24 cellular contexts compared by ENCODE assay signal in the genomic region with DNA sequence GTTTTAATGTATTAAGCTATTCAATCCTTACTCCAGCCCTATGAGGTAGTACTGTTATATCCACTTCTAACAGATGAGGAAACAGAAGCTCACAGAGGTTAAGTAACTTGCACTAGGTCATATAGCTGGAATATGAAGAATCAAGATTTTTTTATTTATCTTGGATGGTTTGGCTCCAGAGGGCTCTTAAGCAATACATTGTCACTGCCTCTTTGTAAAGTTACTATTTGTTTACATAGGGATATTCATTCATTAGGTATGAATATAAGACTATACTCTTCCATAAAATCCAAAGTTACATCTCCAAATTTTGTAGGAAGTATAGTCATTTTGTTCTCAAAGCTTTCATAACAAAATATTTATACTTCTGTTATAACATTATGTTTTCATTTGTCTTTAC.
A peak's percentile ranks its signal among the peaks of the same experiment; 100 is the strongest.
DNase-seq lines count a peak whose midpoint lies in the region; ATAC-seq, FAIRE-seq and TF ChIP-seq lines count a peak whose summit lies in the region.
"Had no signal": no experiment of that assay in that cellular context is flagged by ENCODE, and none has a peak within 500 bp of the region (broad histone marks: within the 10 kb centered on the region; RNA-seq: fewer than 3 reads in every experiment).

No MANE protein-coding gene starts in this region.

- H3K36me3 ChIP-seq in PC-3 (ENCODE audit: low read depth, low read length): no peaks in the 10 kb centered on the region
- H3K36me3 ChIP-seq: BE2C; BLaER1 treated with 17β-estradiol and CSF1 and Interleukin-3, amounts not matched to agents 10 nM and 100 nM; HAP-1 had no signal

- no peak overlapping the region for H2AFZ ChIP-seq in PC-3 (ENCODE audit: low read length)

- H3K9me2 ChIP-seq in PC-3 (replicated peaks; ENCODE audit: low read length): no peaks in the 10 kb centered on the region

- no peaks in the 10 kb centered on the region for H3K4me1 ChIP-seq in A549
- H3K4me1 ChIP-seq in PC-3 (ENCODE audit: insufficient read depth, low read length): 0 out of 2 replicates have a peak, but pooled peaks cover 4% of the 10 kb centered on the region
- H3K4me1 ChIP-seq: BE2C, HAP-1 had no signal

- ATAC-seq in A549: no peak
- peak; percentile 60 for ATAC-seq in PC-3
- no peak for ATAC-seq in GM19351 (IDR thresholded peaks at IDR 0.05; ENCODE audit: unreplicated experiment)
- ATAC-seq: GM12878 had no signal

- intact Hi-C loops in PC-3 (cut with micrococcal nuclease): no loop called here

- no peaks in the 10 kb centered on the region for H3K79me2 ChIP-seq in PC-3 (ENCODE audit: low read length)

- no peak for TF ChIP-seq RAD21 in A549 (conservative IDR thresholded peaks at IDR 0.05 in 1 of 2, IDR thresholded peaks at IDR 0.05 in 1 of 2)

- H3K27ac ChIP-seq in A549 (no peak overlapping the region), PC-3 (ENCODE audit: low read length) (no peak overlapping the region)
- H3K27ac ChIP-seq: BLaER1 treated with 17β-estradiol and CSF1 and Interleukin-3, amounts not matched to agents 10 nM and 100 nM had no signal

- H3F3A ChIP-seq in PC-3 (ENCODE audit: low read length, unreplicated experiment): no peaks in the 10 kb centered on the region

- H3K27me3 ChIP-seq in PC-3 (ENCODE audit: low read length): peaks cover 38% of the 10 kb centered on the region; the same call in 1 of the 2 replicates
- H3K27me3 ChIP-seq: BLaER1 treated with 17β-estradiol and CSF1 and Interleukin-3, amounts not matched to agents 10 nM and 100 nM had no signal

- POLR2A ChIA-PET in A549 (lab: Yijun Ruan, JAX): no interaction called here
- POLR2A ChIA-PET in PC-3 (lab: Charles Lee; ENCODE audit: unreplicated experiment): interaction anchor here (0.8 kb wide), 1 partner anchor 218 kb away, joined by 3 read pairs; no protein-coding TSS in a partner anchor

- H4K20me1 ChIP-seq in PC-3 (ENCODE audit: low read length): no peaks in the 10 kb centered on the region
- H4K20me1 ChIP-seq: BLaER1 treated with 17β-estradiol and CSF1 and Interleukin-3, amounts not matched to agents 10 nM and 100 nM had no signal

- H3K9me3 ChIP-seq in A549: 0 out of 3 replicates have a peak, but pooled peaks cover 10% of the 10 kb centered on the region
- H3K9me3 ChIP-seq in PC-3 (ENCODE audit: low read length): no peaks in the 10 kb centered on the region
- H3K9me3 ChIP-seq: BE2C, HAP-1 had no signal

- CTCF ChIA-PET in A549 (lab: Yijun Ruan, JAX): interaction anchor here (1.2 to 4.3 kb wide), 4 partner anchors 10 to 288 kb away, joined by 3 to 55 read pairs (median 5); no protein-coding TSS in a partner anchor
- CTCF ChIA-PET in PC-3 (lab: Charles Lee): interaction anchor here (0.7 kb wide), 1 partner anchor 12 kb away, joined by 3 read pairs; no protein-coding TSS in a partner anchor

- FAIRE-seq in A549 (lab: Jason Lieb, UNC): peak; percentile 18
- FAIRE-seq: D721Med, H54 had no signal

- TF ChIP-seq CTCF in A549 (IDR thresholded peaks at IDR 0.05): no peak
- no peak for TF ChIP-seq CTCF in PC-3 (conservative IDR thresholded peaks at IDR 0.05; ENCODE audit: low read depth, low read length)
- no peak for TF ChIP-seq CTCF in choroid plexus epithelial cell (conservative IDR thresholded peaks at IDR 0.05; ENCODE audit: low read depth, low read length)
- TF ChIP-seq CTCF in foreskin fibroblast (IDR thresholded peaks at IDR 0.05; ENCODE audit: low read depth, low read length): no peak

- H3K9ac ChIP-seq in PC-3 (ENCODE audit: low read length): no peak overlapping the region
- H3K9ac ChIP-seq: BLaER1 treated with 17β-estradiol and CSF1 and Interleukin-3, amounts not matched to agents 10 nM and 100 nM had no signal

- H3K4me2 ChIP-seq in A549: no peak overlapping the region
- no peak overlapping the region for H3K4me2 ChIP-seq in PC-3 (ENCODE audit: low read length)

- DNase-seq in A549 (ENCODE audit: low read depth in 1 of 2, low spot score in 1 of 2): no peak
- peak; percentile 41 for DNase-seq in PC-3
- peak; percentile 3 for DNase-seq in choroid plexus epithelial cell (ENCODE audit: low read depth)
- peak; percentile 20 to 52 for DNase-seq in foreskin fibroblast
- no peak for DNase-seq in activated effector memory CD4-positive, alpha-beta T cell treated with anti-CD3 and anti-CD28 coated beads, Interleukin-2, amount 50 U/mL, for 16 hours
- DNase-seq in inferior parietal cortex (ENCODE audit: extremely low spot score): no peak
- DNase-seq in stimulated activated CD4-positive, alpha-beta T cell treated with anti-CD3 and anti-CD28 coated beads, Interleukin-1b, Interleukin-23, amount 100 ng/mL, for 48 hours: no peak
- DNase-seq: ACHN; AML-193; BE2C; CD4-positive, alpha-beta T cell; CD8-positive, alpha-beta memory T cell; DMS 273 treated with DMSO at 0.1 percent for 48 hours; DMS79; EL; GDM1; GOT3; HFFc6 had no signal

- H3K4me3 ChIP-seq in A549: no peak overlapping the region
- H3K4me3 ChIP-seq in PC-3 (ENCODE audit: low read length): no peak overlapping the region
- H3K4me3 ChIP-seq in choroid plexus epithelial cell (ENCODE audit: low read depth, low read length): no peak overlapping the region
- H3K4me3 ChIP-seq in foreskin fibroblast (ENCODE audit: low read depth in 1 of 2, low read length in 2 of 2): no peak overlapping the region
- H3K4me3 ChIP-seq: BLaER1 treated with 17β-estradiol and CSF1 and Interleukin-3, amounts not matched to agents 10 nM and 100 nM; GM12878; HAP-1 had no signal

- no peak for TF ChIP-seq POLR2A in A549 (IDR thresholded peaks at IDR 0.05; ENCODE audit: low read length)

- no peak for TF ChIP-seq EP300 in A549 (IDR thresholded peaks at IDR 0.05)

- BruUV-seq in PC-3 (replicated peaks; lab: Mats Ljungman, UMichigan): no TSS peak

TF ChIP-seq in A549, 52 proteins besides CTCF, POLR2A, EP300 and RAD21:
- TF ChIP-seq, protein P1, sequence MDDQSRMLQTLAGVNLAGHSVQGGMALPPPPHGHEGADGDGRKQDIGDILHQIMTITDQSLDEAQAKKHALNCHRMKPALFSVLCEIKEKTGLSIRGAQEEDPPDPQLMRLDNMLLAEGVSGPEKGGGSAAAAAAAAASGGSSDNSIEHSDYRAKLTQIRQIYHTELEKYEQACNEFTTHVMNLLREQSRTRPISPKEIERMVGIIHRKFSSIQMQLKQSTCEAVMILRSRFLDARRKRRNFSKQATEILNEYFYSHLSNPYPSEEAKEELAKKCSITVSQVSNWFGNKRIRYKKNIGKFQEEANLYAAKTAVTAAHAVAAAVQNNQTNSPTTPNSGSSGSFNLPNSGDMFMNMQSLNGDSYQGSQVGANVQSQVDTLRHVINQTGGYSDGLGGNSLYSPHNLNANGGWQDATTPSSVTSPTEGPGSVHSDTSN (IDR thresholded peaks at IDR 0.05): no peak
- TF ChIP-seq ZNF302 (CRISPR knock-in tag; IDR thresholded peaks at IDR 0.05): no peak
- TF ChIP-seq ESRRA (IDR thresholded peaks at IDR 0.05; ENCODE audit: borderline replicate concordance, low read length): no peak
- TF ChIP-seq, protein P2, sequence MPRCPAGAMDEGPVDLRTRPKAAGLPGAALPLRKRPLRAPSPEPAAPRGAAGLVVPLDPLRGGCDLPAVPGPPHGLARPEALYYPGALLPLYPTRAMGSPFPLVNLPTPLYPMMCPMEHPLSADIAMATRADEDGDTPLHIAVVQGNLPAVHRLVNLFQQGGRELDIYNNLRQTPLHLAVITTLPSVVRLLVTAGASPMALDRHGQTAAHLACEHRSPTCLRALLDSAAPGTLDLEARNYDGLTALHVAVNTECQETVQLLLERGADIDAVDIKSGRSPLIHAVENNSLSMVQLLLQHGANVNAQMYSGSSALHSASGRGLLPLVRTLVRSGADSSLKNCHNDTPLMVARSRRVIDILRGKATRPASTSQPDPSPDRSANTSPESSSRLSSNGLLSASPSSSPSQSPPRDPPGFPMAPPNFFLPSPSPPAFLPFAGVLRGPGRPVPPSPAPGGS (IDR thresholded peaks at IDR 0.05): no peak
- no peak for TF ChIP-seq CBX8 (IDR thresholded peaks at IDR 0.05)
- no peak for TF ChIP-seq HEYL (CRISPR knock-in tag; IDR thresholded peaks at IDR 0.05)
- TF ChIP-seq NFE2L2 (conservative IDR thresholded peaks at IDR 0.05; ENCODE audit: low read length): no peak
- TF ChIP-seq, protein P3, sequence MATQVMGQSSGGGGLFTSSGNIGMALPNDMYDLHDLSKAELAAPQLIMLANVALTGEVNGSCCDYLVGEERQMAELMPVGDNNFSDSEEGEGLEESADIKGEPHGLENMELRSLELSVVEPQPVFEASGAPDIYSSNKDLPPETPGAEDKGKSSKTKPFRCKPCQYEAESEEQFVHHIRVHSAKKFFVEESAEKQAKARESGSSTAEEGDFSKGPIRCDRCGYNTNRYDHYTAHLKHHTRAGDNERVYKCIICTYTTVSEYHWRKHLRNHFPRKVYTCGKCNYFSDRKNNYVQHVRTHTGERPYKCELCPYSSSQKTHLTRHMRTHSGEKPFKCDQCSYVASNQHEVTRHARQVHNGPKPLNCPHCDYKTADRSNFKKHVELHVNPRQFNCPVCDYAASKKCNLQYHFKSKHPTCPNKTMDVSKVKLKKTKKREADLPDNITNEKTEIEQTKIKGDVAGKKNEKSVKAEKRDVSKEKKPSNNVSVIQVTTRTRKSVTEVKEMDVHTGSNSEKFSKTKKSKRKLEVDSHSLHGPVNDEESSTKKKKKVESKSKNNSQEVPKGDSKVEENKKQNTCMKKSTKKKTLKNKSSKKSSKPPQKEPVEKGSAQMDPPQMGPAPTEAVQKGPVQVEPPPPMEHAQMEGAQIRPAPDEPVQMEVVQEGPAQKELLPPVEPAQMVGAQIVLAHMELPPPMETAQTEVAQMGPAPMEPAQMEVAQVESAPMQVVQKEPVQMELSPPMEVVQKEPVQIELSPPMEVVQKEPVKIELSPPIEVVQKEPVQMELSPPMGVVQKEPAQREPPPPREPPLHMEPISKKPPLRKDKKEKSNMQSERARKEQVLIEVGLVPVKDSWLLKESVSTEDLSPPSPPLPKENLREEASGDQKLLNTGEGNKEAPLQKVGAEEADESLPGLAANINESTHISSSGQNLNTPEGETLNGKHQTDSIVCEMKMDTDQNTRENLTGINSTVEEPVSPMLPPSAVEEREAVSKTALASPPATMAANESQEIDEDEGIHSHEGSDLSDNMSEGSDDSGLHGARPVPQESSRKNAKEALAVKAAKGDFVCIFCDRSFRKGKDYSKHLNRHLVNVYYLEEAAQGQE (IDR thresholded peaks at IDR 0.05): no peak
- TF ChIP-seq MAZ (IDR thresholded peaks at IDR 0.05; ENCODE audit: borderline replicate concordance, low read depth, low read length): no peak
- no peak for TF ChIP-seq RNF2 (IDR thresholded peaks at IDR 0.05; ENCODE audit: borderline replicate concordance, low read depth)
- TF ChIP-seq CBX2 (IDR thresholded peaks at IDR 0.05; ENCODE audit: borderline replicate concordance, low read depth): no peak
- TF ChIP-seq RARB (CRISPR knock-in tag; IDR thresholded peaks at IDR 0.05): no peak

Comparison
In these comparisons a context has a peak if more than half of its experiments do, and no peak if none do; other contexts are left out.
1. DNase-seq: peak in PC-3 (single experiment), choroid plexus epithelial cell (single experiment) and foreskin fibroblast (2 of 2); none in A549 (0 of 2), activated effector memory CD4-positive, alpha-beta T cell treated with anti-CD3 and anti-CD28 coated beads, Interleukin-2, amount 50 U/mL, for 16 hours (single experiment), inferior parietal cortex (single experiment) and stimulated activated CD4-positive, alpha-beta T cell treated with anti-CD3 and anti-CD28 coated beads, Interleukin-1b, Interleukin-23, amount 100 ng/mL, for 48 hours (single experiment).